Comparison of ENCODE assay signal across 22 cellular contexts in the genomic region with DNA sequence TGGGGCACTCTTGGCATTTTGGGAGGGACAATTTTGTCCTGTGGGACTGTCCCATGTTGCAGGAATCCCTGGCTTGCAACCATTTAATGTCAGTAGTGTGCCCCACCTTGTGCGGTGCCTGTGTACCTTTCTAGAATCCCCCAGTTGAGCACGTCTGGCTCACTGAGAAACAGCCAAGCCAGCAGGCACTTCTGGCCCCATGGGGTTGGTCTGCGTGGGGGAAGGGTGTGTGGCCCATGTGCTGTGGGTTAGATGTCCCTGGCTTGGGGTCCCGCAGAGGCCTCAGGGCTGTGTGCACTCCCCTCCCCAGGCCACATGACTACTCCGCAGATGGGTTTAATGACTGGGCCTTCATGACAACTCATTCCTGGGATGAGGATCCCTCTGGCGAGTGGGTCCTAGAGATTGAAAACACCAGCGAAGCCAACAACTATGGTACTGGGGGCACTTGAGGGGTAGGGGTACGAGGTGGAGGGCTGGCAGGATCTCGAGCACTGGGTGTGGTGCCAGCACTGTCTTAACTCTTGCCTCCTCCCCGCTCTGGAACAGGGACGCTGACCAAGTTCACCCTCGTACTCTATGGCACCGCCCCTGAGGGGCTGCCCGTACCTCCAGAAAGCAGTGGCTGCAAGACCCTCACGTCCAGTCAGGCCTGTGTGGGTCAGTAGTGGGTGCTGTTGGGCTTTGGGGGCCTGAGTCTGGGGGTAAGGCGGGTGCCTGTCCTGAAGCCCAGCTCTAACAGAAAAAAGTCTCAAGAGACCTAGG.
"Had no signal": no experiment of that assay in that cellular context is flagged by ENCODE, and none has a peak within 500 bp of the region (broad histone marks: within the 10 kb centered on the region; RNA-seq: fewer than 3 reads in every experiment).

No MANE protein-coding gene starts in this region.

- H3K27ac Mint-ChIP-seq: activated CD8-positive, alpha-beta T cell treated with anti-CD3 and anti-CD28 coated beads, Interleukin-2, amount 10 ng/mL, durations not matched to agents 7 days and 5 days; activated naive CD4-positive, alpha-beta T cell treated with anti-CD3 and anti-CD28 coated beads, Interleukin-2, amount 50 U/mL, for 24 hours; activated T-helper 2 cell treated with anti-CD3 and anti-CD28 coated beads, Interferon-gamma antibody, Interleukin-2, Interleukin-4, amounts not matched to agents 10 μg/mL and 5 μg/mL and 100 μg/mL, durations not matched to agents 14 hours and 24 hours and 36 hours; WTC11 had no signal

- DNase-seq: activated CD4-positive, alpha-beta T cell treated with anti-CD3 and anti-CD28 coated beads for 48 hours; activated CD4-positive, CD25-positive, alpha-beta regulatory T cell treated with anti-CD3 and anti-CD28 coated beads, Interleukin-2, amount 50 U/mL, for 72 hours; activated CD8-positive, alpha-beta T cell treated with anti-CD3 and anti-CD28 coated beads, Interleukin-2, amount 10 ng/mL, durations not matched to agents 7 days and 5 days; activated gamma-delta T cell treated with Interleukin-2 at 50 U/mL for 16 hours; activated T-cell treated with anti-CD3 and anti-CD28 coated beads, Interleukin-2, amount 50 U/mL, for 4 hours; aorta; MM.1S; NCI-H1105; NCI-H1436; NCI-H1694 treated with DMSO at 0.1 percent for 48 hours; NCI-H2029 treated with DMSO at 0.1 percent for 48 hours; NCI-H510A treated with DMSO at 0.1 percent for 48 hours; NCI-H69; SHP77 treated with DMSO at 0.1 percent for 48 hours; T-helper 9 cell had no signal

- H3K27me3 ChIP-seq: breast epithelium, Peyer's patch had no signal

- H3K4me3 Mint-ChIP-seq: activated CD8-positive, alpha-beta T cell treated with anti-CD3 and anti-CD28 coated beads, Interleukin-2, amount 10 ng/mL, durations not matched to agents 7 days and 5 days; activated naive CD4-positive, alpha-beta T cell treated with anti-CD3 and anti-CD28 coated beads, Interleukin-2, amount 50 U/mL, for 24 hours; activated T-cell treated with anti-CD3 and anti-CD28 coated beads, Interleukin-2, amount 50 U/mL, for 4 hours; WTC11 had no signal

- H3K27ac ChIP-seq: breast epithelium, Peyer's patch had no signal

- H3K9me3 ChIP-seq: breast epithelium, Peyer's patch had no signal

- ATAC-seq: activated CD8-positive, alpha-beta T cell treated with anti-CD3 and anti-CD28 coated beads, Interleukin-2, amount 10 ng/mL, durations not matched to agents 7 days and 5 days; activated T-cell treated with anti-CD3 and anti-CD28 coated beads, Interleukin-2, amount 50 U/mL, for 4 hours; HepG2; WTC11 had no signal

- H3K4me3 ChIP-seq: breast epithelium, Peyer's patch had no signal

- FAIRE-seq: HepG2 had no signal

- H3K9me3 Mint-ChIP-seq: activated naive CD4-positive, alpha-beta T cell treated with anti-CD3 and anti-CD28 coated beads, Interleukin-2, amount 50 U/mL, for 24 hours; activated T-cell treated with anti-CD3 and anti-CD28 coated beads, Interleukin-2, amount 50 U/mL, for 4 hours; activated T-helper 2 cell treated with anti-CD3 and anti-CD28 coated beads, Interferon-gamma antibody, Interleukin-2, Interleukin-4, amounts not matched to agents 10 μg/mL and 5 μg/mL and 100 μg/mL, durations not matched to agents 14 hours and 24 hours and 36 hours; T-helper 1 cell treated with Interleukin-12 subunit alpha and Interleukin-12 subunit beta and Interleukin-4 antibody, amounts not matched to agents 30 μg/mL and 1 μg/mL, for 36 hours; WTC11 had no signal
